Comparison of ENCODE assay signal across 20 cellular contexts in genomic region chr7:34454381-34454780, GRCh38.
DNase-seq lines count a peak whose midpoint lies in the region; ATAC-seq and TF ChIP-seq lines count a peak whose summit lies in the region.
"Had no signal": no experiment of that assay in that cellular context is flagged by ENCODE, and none has a peak within 500 bp of the region (broad histone marks: within the 10 kb centered on the region; RNA-seq: fewer than 3 reads in every experiment).

No MANE protein-coding gene starts in this region.

- intact Hi-C loops in adrenal gland (cut with DNase I), result no loop called here

- H3F3A ChIP-seq in GM23338 (replicated peaks; ENCODE audit: low read depth), result no peaks in the 10 kb centered on the region

- H2AFZ ChIP-seq in GM23338, result no peak overlapping the region

- H3K4me1 Mint-ChIP-seq in GM23338, result peaks cover 4% of the 10 kb centered on the region; the same call in 1 of the 3 replicates
- H3K4me1 Mint-ChIP-seq: IgD-negative memory B cell, T-cell had no signal

- H3K36me3 Mint-ChIP-seq in GM23338 (ENCODE audit: low read depth), result no peaks in the 10 kb centered on the region
- H3K36me3 Mint-ChIP-seq: IgD-negative memory B cell, T-cell had no signal

- no peak overlapping the region for H3K4me3 Mint-ChIP-seq in GM23338
- H3K4me3 Mint-ChIP-seq: CD4-positive, alpha-beta T cell; IgD-negative memory B cell; T-cell had no signal

- no peak overlapping the region for H3K27ac Mint-ChIP-seq in GM23338
- H3K27ac Mint-ChIP-seq: CD4-positive, alpha-beta T cell; IgD-negative memory B cell; T-cell had no signal

- 80 to 87% (median 81%) methylated on average over 4 of the region's 4 CpGs for WGBS in adrenal gland, 4 donors

- H3K9me2 ChIP-seq in GM23338 (ENCODE audit: insufficient read depth), result no peaks in the 10 kb centered on the region

- no peak for TF ChIP-seq POLR2A in adrenal gland (IDR thresholded peaks at IDR 0.05)

- no peaks in the 10 kb centered on the region for H3K27me3 ChIP-seq in GM23338 (ENCODE audit: insufficient read depth)
- no peaks in the 10 kb centered on the region for H3K27me3 ChIP-seq in adrenal gland
- H3K27me3 ChIP-seq: BLaER1, Peyer's patch had no signal

- no peaks in the 10 kb centered on the region for H4K20me1 ChIP-seq in GM23338 (replicated peaks; ENCODE audit: insufficient read depth)
- H4K20me1 ChIP-seq: BLaER1 had no signal

- H3K4me2 ChIP-seq in GM23338, result peak overlapping the region; percentile 22; the same call in 1 of the 2 replicates
- H3K4me2 ChIP-seq: BLaER1 had no signal

- peak; percentile 64 for ATAC-seq in GM23338
- no peak for ATAC-seq in HG03159 (IDR thresholded peaks at IDR 0.05; ENCODE audit: unreplicated experiment)
- ATAC-seq: SK-N-SH treated with all-trans-retinoic acid at 6 μM for 48 hours, T-cell had no signal

- no peaks in the 10 kb centered on the region for H3K79me2 ChIP-seq in GM23338 (replicated peaks; ENCODE audit: insufficient read depth)

- H3K4me3 ChIP-seq in GM23338, result no peak overlapping the region
- no peak overlapping the region for H3K4me3 ChIP-seq in adrenal gland
- H3K4me3 ChIP-seq: BLaER1, HAP-1, Peyer's patch had no signal

- no peaks in the 10 kb centered on the region for H3K27me3 Mint-ChIP-seq in GM23338 (ENCODE audit: insufficient read depth, low read depth, poor library complexity)
- H3K27me3 Mint-ChIP-seq: CD4-positive, alpha-beta T cell; IgD-negative memory B cell; T-cell had no signal

- H3K36me3 ChIP-seq in GM23338 (ENCODE audit: insufficient read depth), result no peaks in the 10 kb centered on the region
- no peaks in the 10 kb centered on the region for H3K36me3 ChIP-seq in adrenal gland (replicated peaks in 1 of 2)
- H3K36me3 ChIP-seq: BLaER1, HAP-1, Peyer's patch had no signal

- no peaks in the 10 kb centered on the region; the same call in 2 of the 3 replicates for H3K9me3 Mint-ChIP-seq in GM23338

- DNase-seq in GM23338 (ENCODE audit: low spot score) (peak; percentile 2), HuH-7.5 (ENCODE audit: low spot score) (peak; percentile 14), NCI-H526 treated with DMSO at 0.1 percent for 48 hours (lab: John Stamatoyannopoulos, UW) (peak; percentile 2), left kidney (ENCODE audit: low read depth, low spot score) (peak; percentile 3), adrenal gland (no peak)
- DNase-seq in activated naive CD4-positive, alpha-beta T cell (lab: John Stamatoyannopoulos, UW), result no peak
- DNase-seq: Caco-2; CD4-positive, alpha-beta T cell; Karpas-422; MV-4-11; NCI-H146; NCI-H2029 treated with DMSO at 0.1 percent for 48 hours; NCI-H82; Peyer's patch; T-cell had no signal

- H3K4me1 ChIP-seq in GM23338 (ENCODE audit: insufficient read depth) (peaks cover 5% of the 10 kb centered on the region; the same call in 1 of the 2 replicates), adrenal gland (replicated peaks in 1 of 2) (no peaks in the 10 kb centered on the region)
- H3K4me1 ChIP-seq: BLaER1, Caco-2, HAP-1, Peyer's patch had no signal

- H3K27ac ChIP-seq in GM23338 (ENCODE audit: low read depth) (no peak overlapping the region), adrenal gland (no peak overlapping the region)
- H3K27ac ChIP-seq: BLaER1, Peyer's patch had no signal

- H3K9me3 ChIP-seq in adrenal gland (replicated peaks in 1 of 3), result no peaks in the 10 kb centered on the region
- H3K9me3 ChIP-seq: BLaER1, Caco-2, HAP-1 had no signal

- TF ChIP-seq CTCF in GM23338 (conservative IDR thresholded peaks at IDR 0.05; ENCODE audit: low read depth in 2 of 2), result no peak
- no peak for TF ChIP-seq CTCF in adrenal gland (IDR thresholded peaks at IDR 0.05)

TF ChIP-seq in GM23338, 12 proteins besides CTCF, POLR2A, EP300 and RAD21:
- TF ChIP-seq EZH2 (IDR thresholded peaks at IDR 0.05; ENCODE audit: low read depth, unreplicated experiment), result no peak

Comparison
In these comparisons a context has a peak if more than half of its experiments do, and no peak if none do; other contexts are left out.
1. DNase-seq: peak in GM23338 (single experiment), HuH-7.5 (single experiment), NCI-H526 treated with DMSO at 0.1 percent for 48 hours (single experiment) and left kidney (single experiment); none in activated naive CD4-positive, alpha-beta T cell (0 of 4) and adrenal gland (0 of 7).